8 cellular contexts compared by ENCODE assay signal in the genomic region with DNA sequence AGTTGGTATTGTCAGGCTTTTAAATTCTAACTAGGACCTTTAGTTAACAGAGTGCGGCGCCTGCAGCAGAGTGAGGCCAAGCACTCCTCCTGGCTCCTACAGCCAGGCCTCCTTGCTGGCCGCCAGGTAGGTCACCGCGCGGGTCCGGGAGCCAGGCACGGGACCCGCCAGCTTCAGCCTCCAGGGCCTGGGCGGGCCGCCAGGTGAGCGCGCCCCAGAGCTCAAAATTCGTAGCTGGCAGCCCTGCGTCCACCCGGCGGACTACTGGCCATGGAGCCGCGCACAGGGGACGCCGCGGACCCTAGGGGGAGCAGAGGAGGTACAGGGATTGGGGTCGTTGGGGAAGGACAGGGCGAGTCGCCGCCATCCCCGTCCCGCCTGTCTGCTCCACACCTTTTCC. TPM values are rescaled to one million over a fixed set of nuclear protein-coding genes. Genes with fewer than 3 reads are reported as not detected.
A peak's percentile ranks its signal among the peaks of the same experiment; 100 is the strongest.
DNase-seq lines count a peak whose midpoint lies in the region; ATAC-seq, FAIRE-seq and TF ChIP-seq lines count a peak whose summit lies in the region.

Gene MAGIX, plus strand, starts transcription at position 139 of the 400 bp plus-strand sequence. Its CDS starts 132 bp downstream, at position 271.

- no peaks in the 10 kb centered on the region for H3K36me3 ChIP-seq in astrocyte (ENCODE audit: insufficient read depth, low read length)

- H3K9me3 Mint-ChIP-seq in T-helper 2 cell treated with Interferon-gamma antibody and Interleukin-4, amounts not matched to agents 5 μg/mL and 100 μg/mL, for 36 hours = no peaks in the 10 kb centered on the region
- H3K9me3 Mint-ChIP-seq in astrocyte (ENCODE audit: unreplicated experiment) = no peaks in the 10 kb centered on the region

- ATAC-seq in left colon (no peak), HG02973 (IDR thresholded peaks at IDR 0.05; ENCODE audit: unreplicated experiment) (no peak)

- H3K4me3 ChIP-seq in astrocyte (ENCODE audit: insufficient read depth, low read depth, low read length) = peak within 1 kb of the TSS; percentile 39

- no peaks in the 10 kb centered on the region for H3K36me3 Mint-ChIP-seq in T-helper 2 cell treated with Interferon-gamma antibody and Interleukin-4, amounts not matched to agents 5 μg/mL and 100 μg/mL, for 36 hours (ENCODE audit: low read depth)
- no peaks in the 10 kb centered on the region for H3K36me3 Mint-ChIP-seq in astrocyte (ENCODE audit: low read depth, unreplicated experiment)

- TF ChIP-seq CTCF in astrocyte (IDR thresholded peaks at IDR 0.05; ENCODE audit: insufficient read depth, low read depth, low read length) = no peak

- intact Hi-C loops in left colon (cut with DNase I, micrococcal nuclease) (no loop called here), posterior vena cava (cut with DNase I) (no loop called here)

- no peaks in the 10 kb centered on the region for H3K9me3 ChIP-seq in astrocyte (ENCODE audit: insufficient read depth, low read depth, low read length)

- H3K27me3 ChIP-seq in astrocyte (ENCODE audit: insufficient read depth, low read length) = no peaks in the 10 kb centered on the region

- H2AFZ ChIP-seq in astrocyte (ENCODE audit: low read depth, low read length) = peak within 1 kb of the TSS; percentile 85

- FAIRE-seq in astrocyte (lab: Jason Lieb, UNC) = no peak

- no peaks in the 10 kb centered on the region for H3K27me3 Mint-ChIP-seq in T-helper 2 cell treated with Interferon-gamma antibody and Interleukin-4, amounts not matched to agents 5 μg/mL and 100 μg/mL, for 36 hours (ENCODE audit: low read depth)
- no peaks in the 10 kb centered on the region for H3K27me3 Mint-ChIP-seq in astrocyte (ENCODE audit: low read depth, unreplicated experiment)

- H3K9ac ChIP-seq in astrocyte (ENCODE audit: low read length) = peak within 1 kb of the TSS; percentile 81

- H3K4me1 Mint-ChIP-seq in T-helper 2 cell treated with Interferon-gamma antibody and Interleukin-4, amounts not matched to agents 5 μg/mL and 100 μg/mL, for 36 hours (ENCODE audit: low read depth) = peaks cover 26% of the 10 kb centered on the region
- H3K4me1 Mint-ChIP-seq in astrocyte (ENCODE audit: low read depth, unreplicated experiment) = peaks cover 4% of the 10 kb centered on the region

- H4K20me1 ChIP-seq in astrocyte (ENCODE audit: insufficient read depth, low read length) = no peaks in the 10 kb centered on the region

- H3K4me3 Mint-ChIP-seq in T-helper 2 cell treated with Interferon-gamma antibody and Interleukin-4, amounts not matched to agents 5 μg/mL and 100 μg/mL, for 36 hours = peak within 1 kb of the TSS; percentile 69
- peak within 1 kb of the TSS; percentile 45 for H3K4me3 Mint-ChIP-seq in astrocyte (ENCODE audit: unreplicated experiment)

- peak within 1 kb of the TSS; percentile 65 for H3K27ac Mint-ChIP-seq in T-helper 2 cell treated with Interferon-gamma antibody and Interleukin-4, amounts not matched to agents 5 μg/mL and 100 μg/mL, for 36 hours
- no peak within 1 kb of the TSS for H3K27ac Mint-ChIP-seq in astrocyte (ENCODE audit: unreplicated experiment)

- no peak for DNase-seq in T-helper 2 cell treated with Interferon-gamma antibody and Interleukin-4, amounts not matched to agents 5 μg/mL and 100 μg/mL, for 36 hours (ENCODE audit: low spot score)
- DNase-seq in T-helper 2 cell = no peak
- DNase-seq in astrocyte (ENCODE audit: low read depth) = no peak
- DNase-seq in left colon = no peak
- DNase-seq in activated CD4-positive, alpha-beta T cell treated with anti-CD3 and anti-CD28 coated beads, Interleukin-2, amount 50 U/mL, for 48 hours = no peak
- DNase-seq in posterior vena cava (ENCODE audit: low spot score) = no peak

- H3K4me2 ChIP-seq in astrocyte (ENCODE audit: low read length) = peak within 1 kb of the TSS; percentile 83

- H3K4me1 ChIP-seq in astrocyte (ENCODE audit: insufficient read depth, low read length) = peaks cover 12% of the 10 kb centered on the region

- H3K27ac ChIP-seq in astrocyte (ENCODE audit: low read depth, low read length) = peak within 1 kb of the TSS; percentile 68
- peak within 1 kb of the TSS; percentile 88 for H3K27ac ChIP-seq in temporal lobe (ENCODE audit: low read depth, low read length)

- no peaks in the 10 kb centered on the region for H3K79me2 ChIP-seq in astrocyte (ENCODE audit: insufficient read depth, low read length)

RNA-seq across cellular contexts. Expression of gene MAGIX, which starts in this region (rescaled TPM):
- 0.96 and 1.2 TPM in 2 replicates for total RNA-seq in astrocyte
- 10 to 100 TPM; 13.9 to 15.7 TPM for total RNA-seq in left colon
- total RNA-seq in temporal lobe = 1.5 TPM
- total RNA-seq in posterior vena cava = 1 to 10 TPM; 1.3 to 2.8 TPM
